ENCODE assay signal across 15 cellular contexts in genomic region chr14:105536691-105537579, GRCh38.
DNase-seq lines count a peak whose midpoint lies in the region; ATAC-seq and TF ChIP-seq lines count a peak whose summit lies in the region.
"Had no signal": no experiment of that assay in that cellular context is flagged by ENCODE, and none has a peak within 500 bp of the region (broad histone marks: within the 10 kb centered on the region; RNA-seq: fewer than 3 reads in every experiment).

No MANE protein-coding gene starts in this region.

- ATAC-seq in HG03565 (IDR thresholded peaks at IDR 0.05; ENCODE audit: unreplicated experiment): no peak

- H3K36me3 ChIP-seq in BLaER1: no peaks in the 10 kb centered on the region
- H3K36me3 ChIP-seq: HAP-1 had no signal

- H3K27me3 ChIP-seq in BLaER1: no peaks in the 10 kb centered on the region

- H4K20me1 ChIP-seq in BLaER1: no peaks in the 10 kb centered on the region

- H3K27me3 Mint-ChIP-seq in nephron progenitor cell (ENCODE audit: low read depth, poor library complexity): peaks cover 40% of the 10 kb centered on the region

- no peak overlapping the region for H3K27ac ChIP-seq in BLaER1

- no peak for TF ChIP-seq CTCF in nephron progenitor cell (IDR thresholded peaks at IDR 0.05)

- H3K4me3 Mint-ChIP-seq in nephron progenitor cell: no peak overlapping the region
- H3K4me3 Mint-ChIP-seq: CD4-positive, alpha-beta T cell; T-helper 17 cell had no signal

- H3K9me3 Mint-ChIP-seq in nephron progenitor cell: peaks cover 29% of the 10 kb centered on the region
- H3K9me3 Mint-ChIP-seq: CD4-positive, alpha-beta T cell had no signal

- no peaks in the 10 kb centered on the region for H3K36me3 Mint-ChIP-seq in nephron progenitor cell (ENCODE audit: low read depth)

- H3K4me3 ChIP-seq in BLaER1: no peak overlapping the region
- H3K4me3 ChIP-seq: GM12878, HAP-1 had no signal

- H3K4me2 ChIP-seq in BLaER1: peak overlapping the region; percentile 41; the same call in 1 of the 2 replicates

- peaks cover 55% of the 10 kb centered on the region for H3K4me1 ChIP-seq in BLaER1
- H3K4me1 ChIP-seq: HAP-1 had no signal

- DNase-seq in COR-L47 (lab: John Stamatoyannopoulos, UW) (peak; percentile 53), NCI-H69 (lab: John Stamatoyannopoulos, UW) (peak; percentile 72), nephron progenitor cell (no peak), NCI-H187 (lab: John Stamatoyannopoulos, UW) (no peak), NCI-H1105 (lab: John Stamatoyannopoulos, UW) (no peak)
- DNase-seq: GDM1, NCI-H187 treated with DMSO at 0.1 percent for 48 hours, NCI-H524 treated with DMSO at 0.1 percent for 48 hours, SIG-M5 had no signal

- no peaks in the 10 kb centered on the region for H3K4me1 Mint-ChIP-seq in nephron progenitor cell

- H3K27ac Mint-ChIP-seq in nephron progenitor cell: peak overlapping the region; percentile 15
- H3K27ac Mint-ChIP-seq: CD4-positive, alpha-beta T cell had no signal

- H3K9me3 ChIP-seq in BLaER1: no peaks in the 10 kb centered on the region
- H3K9me3 ChIP-seq: HAP-1 had no signal

- no peak overlapping the region for H3K9ac ChIP-seq in BLaER1

Comparison
In these comparisons a context has a peak if more than half of its experiments do, and no peak if none do; other contexts are left out.
1. DNase-seq: peak in COR-L47 (single experiment) and NCI-H69 (single experiment); none in nephron progenitor cell (single experiment), NCI-H187 (0 of 2) and NCI-H1105 (single experiment).